ENCODE assay signal across 1 cellular context in genomic region chr2:226733189-226733858, GRCh38.
TF ChIP-seq lines count a peak whose summit lies in the region.

No MANE protein-coding gene starts in this region.

TF ChIP-seq in HepG2, 621 proteins besides CTCF, POLR2A, EP300 and RAD21 (continued from another document and continues in another):
- TF ChIP-seq, protein P1, sequence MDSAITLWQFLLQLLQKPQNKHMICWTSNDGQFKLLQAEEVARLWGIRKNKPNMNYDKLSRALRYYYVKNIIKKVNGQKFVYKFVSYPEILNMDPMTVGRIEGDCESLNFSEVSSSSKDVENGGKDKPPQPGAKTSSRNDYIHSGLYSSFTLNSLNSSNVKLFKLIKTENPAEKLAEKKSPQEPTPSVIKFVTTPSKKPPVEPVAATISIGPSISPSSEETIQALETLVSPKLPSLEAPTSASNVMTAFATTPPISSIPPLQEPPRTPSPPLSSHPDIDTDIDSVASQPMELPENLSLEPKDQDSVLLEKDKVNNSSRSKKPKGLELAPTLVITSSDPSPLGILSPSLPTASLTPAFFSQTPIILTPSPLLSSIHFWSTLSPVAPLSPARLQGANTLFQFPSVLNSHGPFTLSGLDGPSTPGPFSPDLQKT (CRISPR knock-in tag; IDR thresholded peaks at IDR 0.05; ENCODE audit: borderline replicate concordance), result no peak
- TF ChIP-seq ZNF660 (CRISPR knock-in tag; IDR thresholded peaks at IDR 0.05; ENCODE audit: borderline replicate concordance, low read depth) (no peak), ETS1 (CRISPR knock-in tag; IDR thresholded peaks at IDR 0.05) (no peak), ZNF713 (CRISPR knock-in tag; IDR thresholded peaks at IDR 0.05) (no peak), ZNF101 (CRISPR knock-in tag; IDR thresholded peaks at IDR 0.05; ENCODE audit: borderline replicate concordance, low read depth) (peak; percentile 38; the same call in 1 of the 2 replicates), KMT2B (CRISPR knock-in tag; IDR thresholded peaks at IDR 0.05) (peak; percentile 77), KLF12 (CRISPR knock-in tag; IDR thresholded peaks at IDR 0.05; ENCODE audit: borderline replicate concordance) (no peak), JARID2 (CRISPR knock-in tag; IDR thresholded peaks at IDR 0.05; ENCODE audit: insufficient replicate concordance) (no peak), NFKBIZ (CRISPR knock-in tag; IDR thresholded peaks at IDR 0.05) (peak; percentile 60; the same call in 1 of the 2 replicates), THAP8 (CRISPR knock-in tag; IDR thresholded peaks at IDR 0.05; ENCODE audit: borderline replicate concordance) (no peak), CBX1 (IDR thresholded peaks at IDR 0.05; ENCODE audit: low read depth) (peak; percentile 35), ZNF460 (CRISPR knock-in tag; IDR thresholded peaks at IDR 0.05; ENCODE audit: borderline replicate concordance) (no peak), FOXJ3 (CRISPR knock-in tag; IDR thresholded peaks at IDR 0.05; ENCODE audit: borderline replicate concordance) (peak; percentile 97; the same call in 1 of the 2 replicates), MTERF4 (CRISPR knock-in tag; IDR thresholded peaks at IDR 0.05) (no peak), MIXL1 (CRISPR knock-in tag; IDR thresholded peaks at IDR 0.05) (peak; percentile 99), ATF3 (CRISPR knock-in tag; IDR thresholded peaks at IDR 0.05) (peak; percentile 85), KAT7 (CRISPR knock-in tag; IDR thresholded peaks at IDR 0.05; ENCODE audit: borderline replicate concordance) (peak; percentile 24; the same call in 1 of the 2 replicates), SUZ12 (IDR thresholded peaks at IDR 0.05; ENCODE audit: low read depth, low read length) (no peak), KAT2B (IDR thresholded peaks at IDR 0.05; ENCODE audit: borderline replicate concordance, low read depth, low read length) (no peak), GABPA (IDR thresholded peaks at IDR 0.05; ENCODE audit: low read depth, low read length) (no peak), GABPA (CRISPR knock-in tag; IDR thresholded peaks at IDR 0.05; ENCODE audit: low read depth) (peak; percentile 55), SSRP1 (CRISPR knock-in tag; IDR thresholded peaks at IDR 0.05) (no peak), ZNF615 (CRISPR knock-in tag; IDR thresholded peaks at IDR 0.05; ENCODE audit: borderline replicate concordance) (no peak), MZF1 (CRISPR knock-in tag; IDR thresholded peaks at IDR 0.05; ENCODE audit: borderline replicate concordance) (0 out of 2 replicates have a peak, but pooled peaks have one; percentile 52), HIC2 (CRISPR knock-in tag; IDR thresholded peaks at IDR 0.05; ENCODE audit: low read depth) (no peak), AFF4 (CRISPR knock-in tag; IDR thresholded peaks at IDR 0.05) (no peak), ARID3A (IDR thresholded peaks at IDR 0.05; ENCODE audit: low read depth, low read length) (peak; percentile 99), ZNF337 (CRISPR knock-in tag; IDR thresholded peaks at IDR 0.05; ENCODE audit: borderline replicate concordance, low read depth) (no peak), NR2F2 (IDR thresholded peaks at IDR 0.05; ENCODE audit: borderline replicate concordance, low read depth) (peak; percentile 96), ZSCAN30 (CRISPR knock-in tag; IDR thresholded peaks at IDR 0.05) (0 out of 2 replicates have a peak, but pooled peaks have one; percentile 58), DPF2 (CRISPR knock-in tag; IDR thresholded peaks at IDR 0.05; ENCODE audit: borderline replicate concordance, low read depth) (peak; percentile 95), ZNF580 (CRISPR knock-in tag; IDR thresholded peaks at IDR 0.05; ENCODE audit: borderline replicate concordance, low read depth) (peak; percentile 10; the same call in 1 of the 2 replicates), ZBTB43 (CRISPR knock-in tag; conservative IDR thresholded peaks at IDR 0.05) (peak; percentile 58; the same call in 1 of the 2 replicates), ZNF629 (CRISPR knock-in tag; conservative IDR thresholded peaks at IDR 0.05) (peak; percentile 58), HDAC1 (CRISPR knock-in tag; IDR thresholded peaks at IDR 0.05) (peak; percentile 91), HOXA5 (CRISPR knock-in tag; IDR thresholded peaks at IDR 0.05) (peak; percentile 56; the same call in 1 of the 2 replicates), ZNF792 (CRISPR knock-in tag; IDR thresholded peaks at IDR 0.05) (no peak; the same call in 1 of the 2 replicates)
- TF ChIP-seq, protein P2, sequence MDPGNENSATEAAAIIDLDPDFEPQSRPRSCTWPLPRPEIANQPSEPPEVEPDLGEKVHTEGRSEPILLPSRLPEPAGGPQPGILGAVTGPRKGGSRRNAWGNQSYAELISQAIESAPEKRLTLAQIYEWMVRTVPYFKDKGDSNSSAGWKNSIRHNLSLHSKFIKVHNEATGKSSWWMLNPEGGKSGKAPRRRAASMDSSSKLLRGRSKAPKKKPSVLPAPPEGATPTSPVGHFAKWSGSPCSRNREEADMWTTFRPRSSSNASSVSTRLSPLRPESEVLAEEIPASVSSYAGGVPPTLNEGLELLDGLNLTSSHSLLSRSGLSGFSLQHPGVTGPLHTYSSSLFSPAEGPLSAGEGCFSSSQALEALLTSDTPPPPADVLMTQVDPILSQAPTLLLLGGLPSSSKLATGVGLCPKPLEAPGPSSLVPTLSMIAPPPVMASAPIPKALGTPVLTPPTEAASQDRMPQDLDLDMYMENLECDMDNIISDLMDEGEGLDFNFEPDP (CRISPR knock-in tag; conservative IDR thresholded peaks at IDR 0.05), result no peak
- TF ChIP-seq, protein P3, sequence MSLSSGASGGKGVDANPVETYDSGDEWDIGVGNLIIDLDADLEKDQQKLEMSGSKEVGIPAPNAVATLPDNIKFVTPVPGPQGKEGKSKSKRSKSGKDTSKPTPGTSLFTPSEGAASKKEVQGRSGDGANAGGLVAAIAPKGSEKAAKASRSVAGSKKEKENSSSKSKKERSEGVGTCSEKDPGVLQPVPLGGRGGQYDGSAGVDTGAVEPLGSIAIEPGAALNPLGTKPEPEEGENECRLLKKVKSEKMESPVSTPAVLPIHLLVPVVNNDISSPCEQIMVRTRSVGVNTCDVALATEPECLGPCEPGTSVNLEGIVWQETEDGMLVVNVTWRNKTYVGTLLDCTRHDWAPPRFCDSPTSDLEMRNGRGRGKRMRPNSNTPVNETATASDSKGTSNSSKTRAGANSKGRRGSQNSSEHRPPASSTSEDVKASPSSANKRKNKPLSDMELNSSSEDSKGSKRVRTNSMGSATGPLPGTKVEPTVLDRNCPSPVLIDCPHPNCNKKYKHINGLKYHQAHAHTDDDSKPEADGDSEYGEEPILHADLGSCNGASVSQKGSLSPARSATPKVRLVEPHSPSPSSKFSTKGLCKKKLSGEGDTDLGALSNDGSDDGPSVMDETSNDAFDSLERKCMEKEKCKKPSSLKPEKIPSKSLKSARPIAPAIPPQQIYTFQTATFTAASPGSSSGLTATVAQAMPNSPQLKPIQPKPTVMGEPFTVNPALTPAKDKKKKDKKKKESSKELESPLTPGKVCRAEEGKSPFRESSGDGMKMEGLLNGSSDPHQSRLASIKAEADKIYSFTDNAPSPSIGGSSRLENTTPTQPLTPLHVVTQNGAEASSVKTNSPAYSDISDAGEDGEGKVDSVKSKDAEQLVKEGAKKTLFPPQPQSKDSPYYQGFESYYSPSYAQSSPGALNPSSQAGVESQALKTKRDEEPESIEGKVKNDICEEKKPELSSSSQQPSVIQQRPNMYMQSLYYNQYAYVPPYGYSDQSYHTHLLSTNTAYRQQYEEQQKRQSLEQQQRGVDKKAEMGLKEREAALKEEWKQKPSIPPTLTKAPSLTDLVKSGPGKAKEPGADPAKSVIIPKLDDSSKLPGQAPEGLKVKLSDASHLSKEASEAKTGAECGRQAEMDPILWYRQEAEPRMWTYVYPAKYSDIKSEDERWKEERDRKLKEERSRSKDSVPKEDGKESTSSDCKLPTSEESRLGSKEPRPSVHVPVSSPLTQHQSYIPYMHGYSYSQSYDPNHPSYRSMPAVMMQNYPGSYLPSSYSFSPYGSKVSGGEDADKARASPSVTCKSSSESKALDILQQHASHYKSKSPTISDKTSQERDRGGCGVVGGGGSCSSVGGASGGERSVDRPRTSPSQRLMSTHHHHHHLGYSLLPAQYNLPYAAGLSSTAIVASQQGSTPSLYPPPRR (CRISPR knock-in tag; IDR thresholded peaks at IDR 0.05; ENCODE audit: borderline replicate concordance), result peak; percentile 92
